Comparison of ENCODE assay signal across 1 cellular context in the genomic region with DNA sequence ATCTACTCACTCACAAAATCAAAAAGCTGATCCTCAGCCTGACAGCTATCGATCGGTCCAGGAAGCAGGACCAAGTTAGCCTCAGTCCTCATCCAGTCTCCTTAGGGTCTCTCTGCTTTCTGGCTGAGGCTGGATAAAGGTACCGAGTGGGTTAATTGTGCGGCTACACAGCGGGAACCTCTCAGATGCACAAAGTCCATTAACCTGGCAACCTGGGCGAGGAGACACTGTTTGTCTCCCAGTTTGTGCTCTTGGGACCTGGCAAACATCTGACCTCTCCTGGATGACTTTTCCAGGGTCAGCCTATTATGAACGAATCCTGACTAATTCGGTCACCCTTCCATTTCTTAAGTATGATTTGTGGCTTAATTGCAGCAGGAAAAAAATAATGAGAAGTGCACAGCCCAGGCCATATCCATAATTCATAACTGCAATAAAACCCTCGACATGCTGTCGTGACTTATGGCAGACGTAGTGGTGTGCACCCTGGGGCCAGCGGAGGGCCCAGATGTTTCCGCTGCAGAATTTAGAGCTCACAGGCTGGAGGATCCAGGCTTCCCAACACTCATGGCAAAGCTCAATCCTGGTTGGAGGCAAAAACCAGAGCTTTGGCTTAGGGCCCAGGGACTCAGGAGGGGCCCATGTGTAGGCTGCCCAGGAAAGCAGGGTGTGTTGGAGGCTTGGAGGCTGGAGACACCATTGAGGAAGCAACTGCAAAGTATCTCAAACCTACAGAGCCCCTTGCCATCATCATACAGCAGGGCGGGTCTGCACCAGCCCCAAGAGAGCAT.
TF ChIP-seq lines count a peak whose summit lies in the region.

No MANE protein-coding gene starts in this region.

TF ChIP-seq in HepG2, 621 proteins besides CTCF, POLR2A, EP300 and RAD21 (continued from another document):
- no peak for TF ChIP-seq SIN3A (IDR thresholded peaks at IDR 0.05; ENCODE audit: borderline replicate concordance, low read depth, low read length)
- no peak for TF ChIP-seq ZFP1 (CRISPR knock-in tag; IDR thresholded peaks at IDR 0.05)
- no peak for TF ChIP-seq ZNF776 (CRISPR knock-in tag; IDR thresholded peaks at IDR 0.05)
- TF ChIP-seq ZNF597 (CRISPR knock-in tag; IDR thresholded peaks at IDR 0.05) = no peak
- no peak for TF ChIP-seq MTF2 (CRISPR knock-in tag; IDR thresholded peaks at IDR 0.05; ENCODE audit: borderline replicate concordance)
- no peak for TF ChIP-seq TCF7L2 (IDR thresholded peaks at IDR 0.05; ENCODE audit: low read depth, low read length)
- no peak for TF ChIP-seq KAT2B (IDR thresholded peaks at IDR 0.05; ENCODE audit: borderline replicate concordance, low read depth, low read length)
- no peak for TF ChIP-seq ZNF282 (IDR thresholded peaks at IDR 0.05; ENCODE audit: partially characterized antibody)
- no peak for TF ChIP-seq FOXK1 (CRISPR knock-in tag; IDR thresholded peaks at IDR 0.05; ENCODE audit: borderline replicate concordance, low read depth)
- no peak for TF ChIP-seq ZNF354B (CRISPR knock-in tag; IDR thresholded peaks at IDR 0.05)
